In the genomic region with DNA sequence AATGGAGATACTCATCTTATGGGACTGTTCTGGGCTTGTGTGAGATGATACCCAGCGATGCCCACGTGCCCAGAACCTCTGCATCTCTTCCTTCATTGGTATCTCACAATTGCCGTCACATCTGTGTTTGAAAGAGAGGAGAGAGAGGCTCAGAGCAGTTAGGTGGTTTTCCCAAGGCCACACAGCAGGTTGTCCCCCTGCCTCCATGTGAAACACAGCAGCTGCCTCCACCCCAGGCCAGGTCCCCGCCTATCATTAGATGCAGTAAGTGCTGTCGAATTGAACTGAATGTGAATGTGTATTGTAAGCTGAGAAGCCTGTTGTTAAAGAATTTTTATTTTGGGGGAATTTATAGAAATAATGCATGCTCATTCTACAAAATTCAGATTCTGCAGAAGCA, we compare ENCODE assay signal across 8 cellular contexts. TPM values are rescaled to one million over a fixed set of nuclear protein-coding genes. Genes with fewer than 3 reads are reported as not detected.
"Had no signal": no experiment of that assay in that cellular context is flagged by ENCODE, and none has a peak within 500 bp of the region (broad histone marks: within the 10 kb centered on the region; RNA-seq: fewer than 3 reads in every experiment).

No MANE protein-coding gene starts in this region.

RNA-seq across cellular contexts. Expression of gene BMP8A, which starts 5.1 kb away (rescaled TPM):
- total RNA-seq: left lobe of liver, left ventricle myocardium superior, liver, lower lobe of right lung, mesothelial cell of epicardium had no signal
- polyA plus RNA-seq: immature natural killer cell, keratinocyte, liver, mammary epithelial cell had no signal
